In the genomic region with DNA sequence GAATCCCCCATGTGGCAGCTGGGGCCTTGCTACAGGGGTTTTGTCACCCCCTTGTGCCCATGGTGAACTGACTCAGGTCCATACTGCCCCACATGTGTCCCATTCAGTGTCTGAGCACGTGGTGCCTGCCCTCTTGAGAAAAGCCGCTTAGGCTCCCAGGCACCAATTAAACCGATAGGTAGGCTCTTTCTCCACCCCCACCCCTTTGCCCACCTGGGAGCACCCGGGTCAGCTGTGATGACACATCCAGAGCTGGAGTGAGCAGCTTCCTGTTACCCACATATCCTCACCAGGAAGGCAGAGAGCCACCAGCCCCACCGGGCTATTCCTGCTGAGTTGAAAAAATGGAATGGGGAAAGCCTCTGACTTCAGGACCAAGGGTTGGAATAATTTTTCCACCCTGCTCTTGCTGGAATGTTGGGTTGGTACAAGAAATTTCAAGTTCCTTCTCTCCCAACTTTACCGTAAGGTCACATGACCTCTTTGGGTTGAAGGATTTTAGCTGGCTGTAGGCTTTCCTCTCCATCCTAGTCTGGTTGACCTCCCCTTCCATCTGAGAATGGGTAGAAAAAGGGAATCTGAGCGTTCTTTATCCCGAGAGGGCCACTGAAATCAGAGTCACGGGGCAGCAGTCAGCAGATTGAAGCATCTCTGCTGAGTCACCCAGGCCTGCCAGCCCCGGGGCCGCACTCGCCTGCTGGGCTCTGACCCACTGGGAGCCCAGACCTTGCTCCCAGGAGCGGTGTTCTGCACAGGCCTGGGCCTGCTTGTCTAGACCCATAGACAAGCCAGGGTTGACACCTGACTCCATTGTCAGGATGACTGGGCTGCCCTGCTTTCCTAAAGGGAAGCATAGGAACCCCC, we compare ENCODE assay signal across 10 cellular contexts. TPM values are rescaled to one million over a fixed set of nuclear protein-coding genes. Genes with fewer than 3 reads are reported as not detected.
A peak's percentile ranks its signal among the peaks of the same experiment; 100 is the strongest.
DNase-seq lines count a peak whose midpoint lies in the region; ATAC-seq and TF ChIP-seq lines count a peak whose summit lies in the region.
"Had no signal": no experiment of that assay in that cellular context is flagged by ENCODE, and none has a peak within 500 bp of the region (broad histone marks: within the 10 kb centered on the region; RNA-seq: fewer than 3 reads in every experiment).

No MANE protein-coding gene starts in this region.

- H3K4me3 ChIP-seq in GM23248 (no peak overlapping the region), gastrocnemius medialis (no peak overlapping the region)

- H3K27ac ChIP-seq in GM23248 = no peak overlapping the region
- peak overlapping the region; percentile 67 to 81 (median 74) for H3K27ac ChIP-seq in gastrocnemius medialis

- in situ Hi-C loops in GM23248 (cut with MboI) (loop anchor here (10.0 kb wide), 1 partner anchor 124 kb away; no protein-coding TSS in a partner anchor), gastrocnemius medialis (cut with MboI; ENCODE audit: low sequenced_read_pairs in 4 of 4) (loop anchor here (5.0 to 25.0 kb wide), 4 partner anchors 134 to 286 kb away; partner anchors contain the start of gene RBBP5 (in 1 of the 4))

- H3K4me1 ChIP-seq in GM23248 (ENCODE audit: insufficient read depth) (peaks cover 21% of the 10 kb centered on the region), gastrocnemius medialis (peaks cover 42 to 57% of the 10 kb centered on the region in 2 donors)

- 80 to 86% methylated on average over 11 of the region's 13 CpGs for WGBS in GM23248 (ENCODE audit: low coverage in 1 of 2, low lambda C conversion rate in 2 of 2, missing lambda C conversion rate in 2 of 2), 2 experiments

- TF ChIP-seq POLR2A in gastrocnemius medialis (IDR thresholded peaks at IDR 0.05) = peak in 1 of 2 donors; percentile 37

- no peaks in the 10 kb centered on the region for H3K9me2 ChIP-seq in GM23248 (ENCODE audit: insufficient read depth)

- no peaks in the 10 kb centered on the region for H3K79me2 ChIP-seq in GM23248 (ENCODE audit: insufficient read depth)

- ATAC-seq in gastrocnemius medialis (peak; percentile 32 to 44), HG03025 (IDR thresholded peaks at IDR 0.05; ENCODE audit: low FRiP score, unreplicated experiment) (no peak), GM21717 (IDR thresholded peaks at IDR 0.05; ENCODE audit: unreplicated experiment) (no peak)
- ATAC-seq: activated naive CD8-positive, alpha-beta T cell treated with anti-CD3 and anti-CD28 coated beads, Interleukin-2, amount 50 U/mL, for 24 hours had no signal

- no peaks in the 10 kb centered on the region for H3K36me3 ChIP-seq in GM23248 (ENCODE audit: low read depth)
- no peaks in the 10 kb centered on the region for H3K36me3 ChIP-seq in gastrocnemius medialis

- no peak overlapping the region for H2AFZ ChIP-seq in GM23248

- no peaks in the 10 kb centered on the region for H3K9me3 ChIP-seq in GM23248 (ENCODE audit: low read depth)
- no peaks in the 10 kb centered on the region for H3K9me3 ChIP-seq in gastrocnemius medialis

- no peak for TF ChIP-seq CTCF in gastrocnemius medialis (IDR thresholded peaks at IDR 0.05 in 4 of 5, conservative IDR thresholded peaks at IDR 0.05 in 1 of 5)

- H3K9ac ChIP-seq in GM23248 = no peak overlapping the region

- no peaks in the 10 kb centered on the region for H3K27me3 ChIP-seq in GM23248 (replicated peaks; ENCODE audit: insufficient read depth)
- H3K27me3 ChIP-seq in gastrocnemius medialis = no peaks in the 10 kb centered on the region

- DNase-seq in GM23248 = peak; percentile 41
- peak; percentile 88 for DNase-seq in RPMI8226
- DNase-seq in fibroblast of peridontal ligament (ENCODE audit: extremely low read depth) = peak; percentile 40
- peak in 1 of 2 donors; percentile 66 for DNase-seq in gastrocnemius medialis
- no peak for DNase-seq in activated CD4-positive, alpha-beta T cell treated with anti-CD3 and anti-CD28 coated beads, Interleukin-2, amount 50 U/mL, for 1 hour
- no peak for DNase-seq in activated CD4-positive, alpha-beta T cell treated with anti-CD3 and anti-CD28 coated beads for 48 hours
- DNase-seq: activated naive CD8-positive, alpha-beta T cell treated with anti-CD3 and anti-CD28 coated beads, Interleukin-2, amount 50 U/mL, for 24 hours; NCI-H2081 treated with DMSO at 0.1 percent for 48 hours had no signal

- no peak overlapping the region for H3K4me2 ChIP-seq in GM23248 (ENCODE audit: unreplicated experiment)

- intact Hi-C loops in gastrocnemius medialis (cut with DNase I; ENCODE audit: low total_unique reads) = loop anchor here (5.0 kb wide), 3 partner anchors 81 to 271 kb away; partner anchors contain the start of gene RBBP5

- 0 out of 2 replicates have a peak, but pooled peaks cover under 1% of the 10 kb centered on the region for H3F3A ChIP-seq in GM23248 (ENCODE audit: insufficient read depth)

- H4K20me1 ChIP-seq in GM23248 (ENCODE audit: insufficient read depth) = no peaks in the 10 kb centered on the region

RNA-seq across cellular contexts. Expression of gene TMCC2, which starts 30.8 kb away (rescaled TPM):
- 1.7 and 2.7 TPM in 2 replicates for total RNA-seq in GM23248 (2014; rRNA removed; shearing (Covaris generic))
- 0.39 and 0.63 TPM in 2 replicates for polyA plus RNA-seq in GM23248 (2016; fragmentation: Nextera tagmentation; extraction: Ambion mirVana)
- total RNA-seq in gastrocnemius medialis = 1 to 10 TPM; 1.1 to 7.6 (median 5.6) TPM

RNA-seq across cellular contexts. Expression of gene DSTYK, which starts 47.0 kb away (rescaled TPM):
- total RNA-seq in GM23248 (2014; rRNA removed; shearing (Covaris generic)) = 11.3 and 12.1 TPM in 2 replicates
- polyA plus RNA-seq in GM23248 (2016; fragmentation: Nextera tagmentation; extraction: Ambion mirVana) = 9.8 and 10.6 TPM in 2 replicates
- total RNA-seq in gastrocnemius medialis = 10 to 100 TPM; 12.2 to 15.8 (median 13.9) TPM

Comparison
In these comparisons a context has a peak if more than half of its experiments do, and no peak if none do; other contexts are left out.
1. DNase-seq: peak in GM23248 (single experiment), RPMI8226 (single experiment) and fibroblast of peridontal ligament (single experiment); none in activated CD4-positive, alpha-beta T cell treated with anti-CD3 and anti-CD28 coated beads, Interleukin-2, amount 50 U/mL, for 1 hour (single experiment) and activated CD4-positive, alpha-beta T cell treated with anti-CD3 and anti-CD28 coated beads for 48 hours (single experiment).
2. ATAC-seq: peak in gastrocnemius medialis (2 of 2); none in HG03025 (single experiment) and GM21717 (single experiment).